Comparison of ENCODE assay signal across 8 cellular contexts in the genomic region with DNA sequence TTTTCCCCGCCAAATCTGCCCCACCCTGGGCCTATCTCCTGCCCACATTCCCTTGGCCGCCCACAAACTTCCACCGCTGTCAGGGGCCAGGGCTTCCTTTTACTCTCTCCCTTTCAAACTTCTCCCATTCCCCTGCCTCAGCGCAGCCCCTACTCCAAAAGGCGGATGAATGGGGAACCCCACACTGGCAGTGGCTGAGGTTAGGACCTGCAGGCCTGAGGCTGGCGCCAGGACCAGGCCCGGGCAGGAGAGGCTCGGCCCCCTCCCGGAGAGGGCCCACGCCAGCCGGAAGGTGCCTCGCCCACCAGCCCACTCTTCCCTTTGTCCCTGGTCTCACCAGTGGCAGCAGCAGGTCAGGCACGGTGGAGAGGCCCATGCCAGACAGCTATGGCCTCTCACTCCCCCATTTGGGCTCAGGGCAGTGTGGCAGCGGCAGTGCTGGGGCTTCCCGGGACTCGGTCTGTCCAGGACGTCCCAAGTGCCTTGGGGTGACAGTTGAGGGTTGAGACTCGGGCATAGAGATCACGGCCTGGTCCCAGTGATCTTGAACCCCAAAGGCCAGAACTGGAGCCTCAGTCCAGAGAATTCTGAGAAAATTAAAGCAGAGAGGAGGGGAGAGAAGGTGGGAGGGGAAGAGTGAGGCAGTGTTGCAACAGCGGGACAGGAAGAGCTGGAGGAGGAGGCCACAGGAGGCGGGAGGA. TPM values are rescaled to one million over a fixed set of nuclear protein-coding genes. Genes with fewer than 3 reads are reported as not detected.
DNase-seq lines count a peak whose midpoint lies in the region; TF ChIP-seq lines count a peak whose summit lies in the region.

A gene (minus strand): TSS at position 638 of the 701 bp plus-strand sequence. CDS start 262 bp downstream, at position 376.

- TF ChIP-seq CTCF in HFF-Myc (IDR thresholded peaks at IDR 0.05; ENCODE audit: low read depth, low read length, missing control alignments) = no peak

- no peaks in the 10 kb centered on the region for H3K27me3 ChIP-seq in BLaER1
- H3K27me3 ChIP-seq in skeletal muscle tissue (ENCODE audit: control insufficient read depth in 3 of 3, insufficient read depth in 3 of 3, low read length in 3 of 3) = no peaks in the 10 kb centered on the region

- H3K9ac ChIP-seq in BLaER1 = peak within 1 kb of the TSS; percentile 96
- H3K9ac ChIP-seq in skeletal muscle tissue (ENCODE audit: low read depth in 1 of 3, low read length in 3 of 3) = peak within 1 kb of the TSS; percentile 99 to 100 (median 100)

- H4K20me1 ChIP-seq in BLaER1 = peaks cover 31% of the 10 kb centered on the region

- H3K4me1 ChIP-seq in BLaER1 (peaks cover 82% of the 10 kb centered on the region), skeletal muscle tissue (ENCODE audit: control insufficient read depth in 3 of 3, insufficient read depth in 3 of 3, low read length in 3 of 3) (peaks cover 64 to 80% (median 65%) of the 10 kb centered on the region in 3 donors)

- peak within 1 kb of the TSS; percentile 92 for H3K4me3 ChIP-seq in BLaER1
- H3K4me3 ChIP-seq in HFF-Myc (replicated peaks; ENCODE audit: low read depth, low read length) = peak within 1 kb of the TSS; percentile 78
- H3K4me3 ChIP-seq in skeletal muscle tissue (ENCODE audit: low read length in 3 of 3) = peak within 1 kb of the TSS; percentile 96 to 97 (median 97)

- H3K36me3 ChIP-seq in BLaER1 = peaks cover 8% of the 10 kb centered on the region; the same call in 1 of the 2 replicates
- H3K36me3 ChIP-seq in skeletal muscle tissue (ENCODE audit: control insufficient read depth in 3 of 3, insufficient read depth in 3 of 3, low read length in 3 of 3) = peaks cover 0 to 4% (median 0%) of the 10 kb centered on the region in 3 donors

- no peaks in the 10 kb centered on the region for H3K9me3 ChIP-seq in BLaER1
- H3K9me3 ChIP-seq in skeletal muscle tissue (ENCODE audit: control insufficient read depth in 3 of 3, low read length in 3 of 3) = no peaks in the 10 kb centered on the region

- H3K27ac ChIP-seq in BLaER1 (peak within 1 kb of the TSS; percentile 98), skeletal muscle tissue (ENCODE audit: low read depth, low read length) (peak within 1 kb of the TSS; percentile 98)

- H3K4me2 ChIP-seq in BLaER1 = peak within 1 kb of the TSS; percentile 99

- DNase-seq in HFF-Myc (ENCODE audit: extremely low read depth, low read depth) = no peak
- peak; percentile 84 for DNase-seq in SW480 (ENCODE audit: low spot score)
- peak; percentile 52 for DNase-seq in central memory CD4-positive, alpha-beta T cell
- DNase-seq in inferior parietal cortex (ENCODE audit: extremely low spot score) = peak; percentile 43
- no peak for DNase-seq in NCI-H128 (lab: John Stamatoyannopoulos, UW; ENCODE audit: unreplicated experiment)
- DNase-seq in NCI-H2107 (lab: John Stamatoyannopoulos, UW) = no peak

RNA-seq across cellular contexts. Expression of the gene that starts here (rescaled TPM):
- total RNA-seq in skeletal muscle tissue = 47.5 TPM

Comparison
In these comparisons a context has a peak if more than half of its experiments do, and no peak if none do; other contexts are left out.
1. DNase-seq: peak in SW480 (single experiment), central memory CD4-positive, alpha-beta T cell (single experiment) and inferior parietal cortex (single experiment); none in HFF-Myc (single experiment), NCI-H128 (single experiment) and NCI-H2107 (single experiment).
2. Peak in every context shown above with its lines, with median percentiles within 50 percentile points of each other: H3K4me3 ChIP-seq.